Comparison of ENCODE assay signal across 1 cellular context in the genomic region with DNA sequence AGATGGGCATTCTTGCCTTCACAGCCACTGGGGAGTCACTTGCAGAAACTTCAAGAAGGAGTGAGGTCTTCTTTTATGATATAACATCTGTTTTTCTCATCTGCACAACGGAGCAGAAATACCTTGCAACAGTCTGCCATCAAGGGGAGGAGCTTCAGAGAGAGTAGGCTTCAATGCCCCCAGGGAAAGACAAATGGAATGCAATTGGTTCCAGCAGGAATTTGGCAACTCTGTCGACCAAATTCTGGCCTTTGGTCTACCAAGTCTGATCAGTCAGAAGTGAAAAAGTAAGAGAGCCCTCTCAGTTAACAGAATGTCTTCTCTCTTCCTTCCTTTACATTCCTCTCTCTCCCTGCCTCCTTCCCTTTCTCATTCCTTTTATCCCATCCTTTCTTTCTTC.
TF ChIP-seq lines count a peak whose summit lies in the region.

No MANE protein-coding gene starts in this region.

TF ChIP-seq in GM23338, 12 proteins besides CTCF, POLR2A, EP300 and RAD21 (continued from another document):
- TF ChIP-seq ZNF462 (CRISPR knock-in tag; IDR thresholded peaks at IDR 0.05), result no peak
- no peak for TF ChIP-seq STAT1 (IDR thresholded peaks at IDR 0.05; ENCODE audit: unreplicated experiment)
- no peak for TF ChIP-seq CREB1 (CRISPR knock-in tag; IDR thresholded peaks at IDR 0.05; ENCODE audit: low read depth)
- TF ChIP-seq, protein P1, sequence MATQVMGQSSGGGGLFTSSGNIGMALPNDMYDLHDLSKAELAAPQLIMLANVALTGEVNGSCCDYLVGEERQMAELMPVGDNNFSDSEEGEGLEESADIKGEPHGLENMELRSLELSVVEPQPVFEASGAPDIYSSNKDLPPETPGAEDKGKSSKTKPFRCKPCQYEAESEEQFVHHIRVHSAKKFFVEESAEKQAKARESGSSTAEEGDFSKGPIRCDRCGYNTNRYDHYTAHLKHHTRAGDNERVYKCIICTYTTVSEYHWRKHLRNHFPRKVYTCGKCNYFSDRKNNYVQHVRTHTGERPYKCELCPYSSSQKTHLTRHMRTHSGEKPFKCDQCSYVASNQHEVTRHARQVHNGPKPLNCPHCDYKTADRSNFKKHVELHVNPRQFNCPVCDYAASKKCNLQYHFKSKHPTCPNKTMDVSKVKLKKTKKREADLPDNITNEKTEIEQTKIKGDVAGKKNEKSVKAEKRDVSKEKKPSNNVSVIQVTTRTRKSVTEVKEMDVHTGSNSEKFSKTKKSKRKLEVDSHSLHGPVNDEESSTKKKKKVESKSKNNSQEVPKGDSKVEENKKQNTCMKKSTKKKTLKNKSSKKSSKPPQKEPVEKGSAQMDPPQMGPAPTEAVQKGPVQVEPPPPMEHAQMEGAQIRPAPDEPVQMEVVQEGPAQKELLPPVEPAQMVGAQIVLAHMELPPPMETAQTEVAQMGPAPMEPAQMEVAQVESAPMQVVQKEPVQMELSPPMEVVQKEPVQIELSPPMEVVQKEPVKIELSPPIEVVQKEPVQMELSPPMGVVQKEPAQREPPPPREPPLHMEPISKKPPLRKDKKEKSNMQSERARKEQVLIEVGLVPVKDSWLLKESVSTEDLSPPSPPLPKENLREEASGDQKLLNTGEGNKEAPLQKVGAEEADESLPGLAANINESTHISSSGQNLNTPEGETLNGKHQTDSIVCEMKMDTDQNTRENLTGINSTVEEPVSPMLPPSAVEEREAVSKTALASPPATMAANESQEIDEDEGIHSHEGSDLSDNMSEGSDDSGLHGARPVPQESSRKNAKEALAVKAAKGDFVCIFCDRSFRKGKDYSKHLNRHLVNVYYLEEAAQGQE (IDR thresholded peaks at IDR 0.05; ENCODE audit: unreplicated experiment), result no peak
- no peak for TF ChIP-seq NANOG (IDR thresholded peaks at IDR 0.05; ENCODE audit: borderline replicate concordance)
- no peak for TF ChIP-seq ETS1 (IDR thresholded peaks at IDR 0.05)
- TF ChIP-seq EZH2 (IDR thresholded peaks at IDR 0.05; ENCODE audit: low read depth, unreplicated experiment), result no peak
- no peak for TF ChIP-seq EZH2phosphoT487 (IDR thresholded peaks at IDR 0.05; ENCODE audit: unreplicated experiment)
- no peak for TF ChIP-seq ZNF114 (CRISPR knock-in tag; IDR thresholded peaks at IDR 0.05)
- TF ChIP-seq JUNB (IDR thresholded peaks at IDR 0.05; ENCODE audit: unreplicated experiment), result no peak
- no peak for TF ChIP-seq ZNF331 (CRISPR knock-in tag; IDR thresholded peaks at IDR 0.05; ENCODE audit: low read depth)
